In genomic region chr18:3273042-3273441, GRCh38 we compare ENCODE assay signal across 21 cellular contexts. TPM values are rescaled to one million over a fixed set of nuclear protein-coding genes. Genes with fewer than 3 reads are reported as not detected.
DNase-seq lines count a peak whose midpoint lies in the region; ATAC-seq and TF ChIP-seq lines count a peak whose summit lies in the region.
"Had no signal": no experiment of that assay in that cellular context is flagged by ENCODE, and none has a peak within 500 bp of the region (broad histone marks: within the 10 kb centered on the region; RNA-seq: fewer than 3 reads in every experiment).

No MANE protein-coding gene starts in this region.

- peaks cover 3% of the 10 kb centered on the region for H4K20me1 ChIP-seq in fibroblast of lung (ENCODE audit: control insufficient read depth, extremely low read depth, insufficient read depth, low read length)

- H3K27me3 ChIP-seq in fibroblast of lung (ENCODE audit: control insufficient read depth, insufficient read depth, low read length) = no peaks in the 10 kb centered on the region
- H3K27me3 ChIP-seq: BLaER1 had no signal

- ATAC-seq in activated CD4-positive, alpha-beta T cell treated with anti-CD3 and anti-CD28 coated beads for 36 hours = no peak
- ATAC-seq in stimulated activated naive CD8-positive, alpha-beta T cell treated with anti-CD3 and anti-CD28 coated beads, Interleukin-15, Interleukin-2, amounts not matched to agents 100 U/mL and 50 U/mL, for 24 hours = no peak
- peak in 1 of 2 donors; percentile 61 for ATAC-seq in stimulated activated naive B cell treated with anti-CD40 and anti-IgM and Interleukin-4, amounts not matched to agents 10 μg/mL and 1 μg/mL and 100 μg/mL, for 72 hours (replicated peaks)
- ATAC-seq in HG02970 (IDR thresholded peaks at IDR 0.05; ENCODE audit: low FRiP score, unreplicated experiment) = no peak

- CTCF ChIA-PET in activated CD4-positive, alpha-beta T cell treated with anti-CD3 and anti-CD28 coated beads for 36 hours (lab: Charles Lee) = interaction anchor here (3.0 to 4.0 kb wide), 2 partner anchors 24 to 393 kb away, joined by 8 to 15 read pairs; no protein-coding TSS in a partner anchor

- peaks cover 49% of the 10 kb centered on the region for H3K36me3 Mint-ChIP-seq in activated CD4-positive, alpha-beta T cell treated with anti-CD3 and anti-CD28 coated beads for 36 hours (ENCODE audit: low read depth)
- peaks cover 46% of the 10 kb centered on the region for H3K36me3 Mint-ChIP-seq in stimulated activated naive CD8-positive, alpha-beta T cell treated with anti-CD3 and anti-CD28 coated beads, Interleukin-15, Interleukin-2, amounts not matched to agents 100 ng/mL and 50 ng/mL, for 24 hours (ENCODE audit: low read depth)
- peaks cover 19 to 35% of the 10 kb centered on the region in 2 donors for H3K36me3 Mint-ChIP-seq in stimulated activated naive B cell treated with anti-CD40 and anti-IgM and Interleukin-4, amounts not matched to agents 10 μg/mL and 1 μg/mL and 100 μg/mL, for 72 hours

- H3K27ac Mint-ChIP-seq in activated CD4-positive, alpha-beta T cell treated with anti-CD3 and anti-CD28 coated beads for 36 hours = peak overlapping the region; percentile 12
- peak overlapping the region; percentile 32 for H3K27ac Mint-ChIP-seq in stimulated activated naive CD8-positive, alpha-beta T cell treated with anti-CD3 and anti-CD28 coated beads, Interleukin-15, Interleukin-2, amounts not matched to agents 100 ng/mL and 50 ng/mL, for 24 hours
- peak overlapping the region; percentile 72 for H3K27ac Mint-ChIP-seq in stimulated activated naive B cell treated with anti-CD40 and anti-IgM and Interleukin-4, amounts not matched to agents 10 μg/mL and 1 μg/mL and 100 μg/mL, for 72 hours

- intact Hi-C loops in activated CD4-positive, alpha-beta T cell treated with anti-CD3 and anti-CD28 coated beads for 36 hours (cut with DNase I, micrococcal nuclease) = no loop called here

- H3K9me3 Mint-ChIP-seq in activated CD4-positive, alpha-beta T cell treated with anti-CD3 and anti-CD28 coated beads for 36 hours (ENCODE audit: low read depth) = no peaks in the 10 kb centered on the region
- H3K9me3 Mint-ChIP-seq in stimulated activated naive CD8-positive, alpha-beta T cell treated with anti-CD3 and anti-CD28 coated beads, Interleukin-15, Interleukin-2, amounts not matched to agents 100 ng/mL and 50 ng/mL, for 24 hours = no peaks in the 10 kb centered on the region
- H3K9me3 Mint-ChIP-seq in stimulated activated naive B cell treated with anti-CD40 and anti-IgM and Interleukin-4, amounts not matched to agents 10 μg/mL and 1 μg/mL and 100 μg/mL, for 72 hours = no peaks in the 10 kb centered on the region

- no peaks in the 10 kb centered on the region for H3K9me3 ChIP-seq in fibroblast of lung (ENCODE audit: control insufficient read depth, insufficient read depth, low read depth, low read length)
- H3K9me3 ChIP-seq: BLaER1 had no signal

- no peak overlapping the region for H3K4me3 Mint-ChIP-seq in activated CD4-positive, alpha-beta T cell treated with anti-CD3 and anti-CD28 coated beads for 36 hours
- H3K4me3 Mint-ChIP-seq in stimulated activated naive CD8-positive, alpha-beta T cell treated with anti-CD3 and anti-CD28 coated beads, Interleukin-15, Interleukin-2, amounts not matched to agents 100 ng/mL and 50 ng/mL, for 24 hours = no peak overlapping the region
- no peak overlapping the region for H3K4me3 Mint-ChIP-seq in stimulated activated naive B cell treated with anti-CD40 and anti-IgM and Interleukin-4, amounts not matched to agents 10 μg/mL and 1 μg/mL and 100 μg/mL, for 72 hours

- H3K4me2 ChIP-seq in fibroblast of lung (ENCODE audit: extremely low read depth, insufficient read depth, low read length) = no peak overlapping the region
- H3K4me2 ChIP-seq: BLaER1 had no signal

- no peak for TF ChIP-seq CTCF in fibroblast of lung (conservative IDR thresholded peaks at IDR 0.05 in 1 of 2, IDR thresholded peaks at IDR 0.05 in 1 of 2; ENCODE audit: low read depth in 1 of 2, low read length in 2 of 2)

- H3K27ac ChIP-seq in fibroblast of lung (ENCODE audit: insufficient read depth, low read length) = peak overlapping the region; percentile 18
- H3K27ac ChIP-seq: 22Rv1, BLaER1, RWPE1 had no signal

- no peaks in the 10 kb centered on the region for H3K27me3 Mint-ChIP-seq in activated CD4-positive, alpha-beta T cell treated with anti-CD3 and anti-CD28 coated beads for 36 hours
- no peaks in the 10 kb centered on the region for H3K27me3 Mint-ChIP-seq in stimulated activated naive CD8-positive, alpha-beta T cell treated with anti-CD3 and anti-CD28 coated beads, Interleukin-15, Interleukin-2, amounts not matched to agents 100 ng/mL and 50 ng/mL, for 24 hours
- H3K27me3 Mint-ChIP-seq in stimulated activated naive B cell treated with anti-CD40 and anti-IgM and Interleukin-4, amounts not matched to agents 10 μg/mL and 1 μg/mL and 100 μg/mL, for 72 hours = no peaks in the 10 kb centered on the region

- H3K4me3 ChIP-seq in fibroblast of lung (replicated peaks in 1 of 4; ENCODE audit: control extremely low read depth in 1 of 4, insufficient read depth in 1 of 4, low read depth in 3 of 4, low read length in 4 of 4) = no peak overlapping the region
- H3K4me3 ChIP-seq: BLaER1 had no signal

- no peak overlapping the region for H2AFZ ChIP-seq in fibroblast of lung (ENCODE audit: low read length)

- peaks cover 55% of the 10 kb centered on the region for H3K4me1 Mint-ChIP-seq in activated CD4-positive, alpha-beta T cell treated with anti-CD3 and anti-CD28 coated beads for 36 hours
- H3K4me1 Mint-ChIP-seq in stimulated activated naive CD8-positive, alpha-beta T cell treated with anti-CD3 and anti-CD28 coated beads, Interleukin-15, Interleukin-2, amounts not matched to agents 100 ng/mL and 50 ng/mL, for 24 hours (ENCODE audit: low read depth) = peaks cover 51% of the 10 kb centered on the region
- peaks cover 33 to 57% of the 10 kb centered on the region in 2 donors for H3K4me1 Mint-ChIP-seq in stimulated activated naive B cell treated with anti-CD40 and anti-IgM and Interleukin-4, amounts not matched to agents 10 μg/mL and 1 μg/mL and 100 μg/mL, for 72 hours

- POLR2A ChIA-PET in activated CD4-positive, alpha-beta T cell treated with anti-CD3 and anti-CD28 coated beads for 36 hours (lab: Charles Lee) = no interaction called here

- H3K4me1 ChIP-seq in fibroblast of lung (ENCODE audit: control insufficient read depth, extremely low read depth, insufficient read depth, low read length) = peaks cover 9% of the 10 kb centered on the region

- no peak overlapping the region for H3K9ac ChIP-seq in fibroblast of lung (ENCODE audit: insufficient read depth, low read length)
- H3K9ac ChIP-seq: BLaER1 had no signal

- peaks cover 12% of the 10 kb centered on the region for H3K36me3 ChIP-seq in fibroblast of lung (ENCODE audit: control insufficient read depth, insufficient read depth, low read length)

- peaks cover 74% of the 10 kb centered on the region for H3K79me2 ChIP-seq in fibroblast of lung (ENCODE audit: control insufficient read depth, insufficient read depth, low read length)

- DNase-seq in activated CD4-positive, alpha-beta T cell treated with anti-CD3 and anti-CD28 coated beads for 36 hours = peak; percentile 18
- DNase-seq in activated CD4-positive, alpha-beta T cell treated with anti-CD3 and anti-CD28 coated beads, Interleukin-2, amount 50 U/mL, for 1 hour = no peak
- no peak for DNase-seq in stimulated activated naive CD8-positive, alpha-beta T cell treated with anti-CD3 and anti-CD28 coated beads, Interleukin-15, Interleukin-2, amounts not matched to agents 100 U/mL and 50 U/mL, for 24 hours
- DNase-seq in fibroblast of lung (ENCODE audit: low read depth in 2 of 2) (no peak), COR-L47 (lab: John Stamatoyannopoulos, UW) (no peak)
- no peak for DNase-seq in stimulated activated naive B cell treated with anti-CD40 and anti-IgM and Interleukin-4, amounts not matched to agents 10 μg/mL and 1 μg/mL and 100 μg/mL, for 72 hours
- DNase-seq: Calu3; GF-D8; GOT3; KG1; NCI-H1048; NCI-H146; NCI-H2081 treated with DMSO at 0.1 percent for 48 hours; NCI-H226; NCI-H526 treated with DMSO at 0.1 percent for 48 hours; NK-92 treated with Interleukin-12 subunit alpha and Interleukin-12 subunit beta, amount 100 ng/mL, for 24 hours had no signal

RNA-seq across cellular contexts. Expression of gene MYL12B, which starts 11.1 kb away (rescaled TPM):
- 100 to 1,000 TPM; 282 to 301 TPM for total RNA-seq in activated CD4-positive, alpha-beta T cell treated with anti-CD3 and anti-CD28 coated beads for 36 hours
- total RNA-seq in fibroblast of lung = 259 and 473 TPM in 2 replicates
- 874 and 1,122 TPM in 2 replicates for polyA plus RNA-seq in fibroblast of lung
- 666 and 755 TPM in 2 replicates for polyA plus RNA-seq in fibroblast of lung (2012)
- 118 and 227 TPM in 2 replicates for polyA minus RNA-seq in fibroblast of lung (ENCODE audit: low replicate concordance)

RNA-seq across cellular contexts. Expression of gene MYL12A, which starts 25.4 kb away (rescaled TPM):
- 100 to 1,000 TPM; 451 to 485 TPM for total RNA-seq in activated CD4-positive, alpha-beta T cell treated with anti-CD3 and anti-CD28 coated beads for 36 hours
- total RNA-seq in fibroblast of lung = 499 and 826 TPM in 2 replicates
- 985 and 1,436 TPM in 2 replicates for polyA plus RNA-seq in fibroblast of lung
- polyA plus RNA-seq in fibroblast of lung (2012) = 632 and 849 TPM in 2 replicates
- 155 and 256 TPM in 2 replicates for polyA minus RNA-seq in fibroblast of lung (ENCODE audit: low replicate concordance)

RNA-seq across cellular contexts. Expression of gene MYOM1, which starts 53.3 kb away (rescaled TPM):
- under 1 TPM; 0.89 to 0.95 TPM for total RNA-seq in activated CD4-positive, alpha-beta T cell treated with anti-CD3 and anti-CD28 coated beads for 36 hours
- total RNA-seq in fibroblast of lung = 0.26 and 0.83 TPM in 2 replicates
- 0.05 and 0.07 TPM in 2 replicates for polyA plus RNA-seq in fibroblast of lung
- polyA plus RNA-seq in fibroblast of lung (2012) = 0.06 and 0.07 TPM in 2 replicates
- 0.22 TPM in 1 of 2 replicates, not detected in the other for polyA minus RNA-seq in fibroblast of lung (ENCODE audit: low replicate concordance)

Comparison
In these comparisons a context has a peak if more than half of its experiments do, and no peak if none do; other contexts are left out.
1. H3K27ac Mint-ChIP-seq: peak in every context shown above with its lines; median percentile 72 in stimulated activated naive B cell treated with anti-CD40 and anti-IgM and Interleukin-4, amounts not matched to agents 10 μg/mL and 1 μg/mL and 100 μg/mL, for 72 hours; 32 in stimulated activated naive CD8-positive, alpha-beta T cell treated with anti-CD3 and anti-CD28 coated beads, Interleukin-15, Interleukin-2, amounts not matched to agents 100 ng/mL and 50 ng/mL, for 24 hours; 12 in activated CD4-positive, alpha-beta T cell treated with anti-CD3 and anti-CD28 coated beads for 36 hours.